In the genomic region with DNA sequence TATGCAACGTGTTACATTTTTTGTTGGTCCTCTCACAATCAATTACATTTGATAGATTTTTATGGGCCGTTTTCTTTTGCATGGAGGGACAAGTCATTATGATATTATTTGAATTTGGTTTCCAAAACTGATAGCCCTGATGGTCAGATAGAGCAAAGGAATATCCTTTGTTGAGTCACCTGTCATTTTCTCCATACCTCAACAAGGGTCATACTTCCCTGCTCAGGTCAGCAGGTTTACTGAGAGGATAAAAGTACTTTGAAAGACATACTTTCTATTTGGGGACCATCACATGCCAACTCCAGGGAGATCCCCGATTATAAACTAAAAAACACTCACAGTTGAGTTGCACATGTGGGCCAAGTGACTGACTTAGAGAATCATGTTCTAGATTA, we compare ENCODE assay signal across 21 cellular contexts.
DNase-seq lines count a peak whose midpoint lies in the region; ATAC-seq, FAIRE-seq and TF ChIP-seq lines count a peak whose summit lies in the region.
"Had no signal": no experiment of that assay in that cellular context is flagged by ENCODE, and none has a peak within 500 bp of the region (broad histone marks: within the 10 kb centered on the region; RNA-seq: fewer than 3 reads in every experiment).

No MANE protein-coding gene starts in this region.

- H3K27ac Mint-ChIP-seq in mesothelial cell of epicardium = peak overlapping the region; percentile 87
- no peak overlapping the region for H3K27ac Mint-ChIP-seq in activated CD4-positive, alpha-beta T cell treated with anti-CD3 and anti-CD28 coated beads, Interleukin-2, amount 10 ng/mL, durations not matched to agents 24 days and 14 days
- H3K27ac Mint-ChIP-seq in T-helper 2 cell treated with Interferon-gamma antibody and Interleukin-4, amounts not matched to agents 5 μg/mL and 100 μg/mL, for 36 hours = no peak overlapping the region
- H3K27ac Mint-ChIP-seq: activated CD4-positive, alpha-beta T cell treated with anti-CD3 and anti-CD28 coated beads for 36 hours; CD4-positive, alpha-beta T cell had no signal

- no peak for TF ChIP-seq RAD21 in A549 (conservative IDR thresholded peaks at IDR 0.05 in 1 of 2, IDR thresholded peaks at IDR 0.05 in 1 of 2)

- WGBS in A549 (ENCODE audit: missing lambda C conversion rate) = 7% methylated on average over 3 of the region's 3 CpGs
- WGBS in HUES64 = 86% methylated on average over 3 of the region's 3 CpGs

- peaks cover 3% of the 10 kb centered on the region for H3K9me3 Mint-ChIP-seq in mesothelial cell of epicardium
- peaks cover 20% of the 10 kb centered on the region for H3K9me3 Mint-ChIP-seq in activated CD4-positive, alpha-beta T cell treated with anti-CD3 and anti-CD28 coated beads, Interleukin-2, amount 10 ng/mL, durations not matched to agents 24 days and 14 days
- H3K9me3 Mint-ChIP-seq in T-helper 2 cell treated with Interferon-gamma antibody and Interleukin-4, amounts not matched to agents 5 μg/mL and 100 μg/mL, for 36 hours = peaks cover 3% of the 10 kb centered on the region
- H3K9me3 Mint-ChIP-seq: CD4-positive, alpha-beta T cell had no signal

- CTCF ChIA-PET in A549 (lab: Yijun Ruan, JAX) = interaction anchor here (1.1 to 1.4 kb wide), 5 partner anchors 18 to 283 kb away, joined by 3 to 7 read pairs (median 4); no protein-coding TSS in a partner anchor

- FAIRE-seq in A549 (lab: Jason Lieb, UNC) = no peak
- FAIRE-seq: colon had no signal

- peaks cover 64% of the 10 kb centered on the region for H3K4me1 ChIP-seq in A549
- peaks cover 31% of the 10 kb centered on the region for H3K4me1 ChIP-seq in HUES64 (ENCODE audit: insufficient read depth, low read length)
- H3K4me1 ChIP-seq: gastroesophageal sphincter had no signal

- peaks cover 29% of the 10 kb centered on the region for H3K36me3 Mint-ChIP-seq in mesothelial cell of epicardium
- H3K36me3 Mint-ChIP-seq in activated CD4-positive, alpha-beta T cell treated with anti-CD3 and anti-CD28 coated beads, Interleukin-2, amount 10 ng/mL, durations not matched to agents 24 days and 14 days (ENCODE audit: low read depth) = peaks cover 24% of the 10 kb centered on the region
- peaks cover 33% of the 10 kb centered on the region for H3K36me3 Mint-ChIP-seq in T-helper 2 cell treated with Interferon-gamma antibody and Interleukin-4, amounts not matched to agents 5 μg/mL and 100 μg/mL, for 36 hours (ENCODE audit: low read depth)

- intact Hi-C loops in activated CD4-positive, alpha-beta T cell treated with anti-CD3 and anti-CD28 coated beads, Interleukin-2, amount 10 ng/mL, durations not matched to agents 24 days and 14 days (cut with micrococcal nuclease) = no loop called here

- no peak for TF ChIP-seq EP300 in A549 (IDR thresholded peaks at IDR 0.05)

- peaks cover 28% of the 10 kb centered on the region for H3K4me1 Mint-ChIP-seq in mesothelial cell of epicardium
- peaks cover 21% of the 10 kb centered on the region for H3K4me1 Mint-ChIP-seq in activated CD4-positive, alpha-beta T cell treated with anti-CD3 and anti-CD28 coated beads, Interleukin-2, amount 10 ng/mL, durations not matched to agents 24 days and 14 days
- peaks cover 14% of the 10 kb centered on the region for H3K4me1 Mint-ChIP-seq in T-helper 2 cell treated with Interferon-gamma antibody and Interleukin-4, amounts not matched to agents 5 μg/mL and 100 μg/mL, for 36 hours (ENCODE audit: low read depth)

- peak overlapping the region; percentile 80 to 87 for H3K27ac ChIP-seq in A549
- H3K27ac ChIP-seq in HUES64 (ENCODE audit: low read depth, low read length) = peak overlapping the region; percentile 79
- H3K27ac ChIP-seq in brain microvascular endothelial cell = peak overlapping the region; percentile 94

- H3K27me3 Mint-ChIP-seq in mesothelial cell of epicardium (ENCODE audit: low read depth) = no peaks in the 10 kb centered on the region
- H3K27me3 Mint-ChIP-seq in activated CD4-positive, alpha-beta T cell treated with anti-CD3 and anti-CD28 coated beads, Interleukin-2, amount 10 ng/mL, durations not matched to agents 24 days and 14 days = peaks cover 13% of the 10 kb centered on the region
- peaks cover 18% of the 10 kb centered on the region for H3K27me3 Mint-ChIP-seq in T-helper 2 cell treated with Interferon-gamma antibody and Interleukin-4, amounts not matched to agents 5 μg/mL and 100 μg/mL, for 36 hours (ENCODE audit: low read depth)
- H3K27me3 Mint-ChIP-seq: natural killer cell treated with Interleukin-12 subunit alpha and Interleukin-12 subunit beta and Interleukin-15 and Interleukin-18, amount 100 ng/mL, for 72 hours had no signal

- TF ChIP-seq CTCF in A549 (IDR thresholded peaks at IDR 0.05) (no peak), brain microvascular endothelial cell (IDR thresholded peaks at IDR 0.05; ENCODE audit: low read depth, low read length, missing control alignments) (no peak), mesothelial cell of epicardium (IDR thresholded peaks at IDR 0.05; ENCODE audit: unreplicated experiment) (no peak)

- H3K36me3 ChIP-seq in HUES64 (ENCODE audit: insufficient read depth, low read length) (no peaks in the 10 kb centered on the region), brain microvascular endothelial cell (replicated peaks) (no peaks in the 10 kb centered on the region)
- H3K36me3 ChIP-seq: gastroesophageal sphincter had no signal

- peak overlapping the region; percentile 61 for H3K4me2 ChIP-seq in A549

- H3K9me3 ChIP-seq in A549 (peaks cover 4% of the 10 kb centered on the region), HUES64 (ENCODE audit: insufficient read depth, low read depth, low read length) (no peaks in the 10 kb centered on the region)
- H3K9me3 ChIP-seq: gastroesophageal sphincter had no signal

- H3K9ac ChIP-seq in HUES64 (ENCODE audit: low read depth, low read length) = peak overlapping the region; percentile 45; the same call in 1 of the 2 replicates

- no peak overlapping the region for H3K4me3 Mint-ChIP-seq in mesothelial cell of epicardium
- H3K4me3 Mint-ChIP-seq in activated CD4-positive, alpha-beta T cell treated with anti-CD3 and anti-CD28 coated beads, Interleukin-2, amount 10 ng/mL, durations not matched to agents 24 days and 14 days = no peak overlapping the region
- no peak overlapping the region for H3K4me3 Mint-ChIP-seq in T-helper 2 cell treated with Interferon-gamma antibody and Interleukin-4, amounts not matched to agents 5 μg/mL and 100 μg/mL, for 36 hours
- H3K4me3 Mint-ChIP-seq: activated CD4-positive, alpha-beta T cell treated with anti-CD3 and anti-CD28 coated beads for 36 hours; CD4-positive, alpha-beta T cell; natural killer cell treated with Interleukin-12 subunit alpha and Interleukin-12 subunit beta and Interleukin-15 and Interleukin-18, amount 100 ng/mL, for 72 hours had no signal

- H3K27me3 ChIP-seq in HUES64 (ENCODE audit: insufficient read depth, low read length) (no peaks in the 10 kb centered on the region), brain microvascular endothelial cell (replicated peaks) (no peaks in the 10 kb centered on the region)
- H3K27me3 ChIP-seq: gastroesophageal sphincter had no signal

- in situ Hi-C loops in brain microvascular endothelial cell (cut with HindIII; ENCODE audit: low pct_ligation_motif_present, low sequenced_read_pairs) = no loop called here

- ATAC-seq in A549 (peak in 1 of 2 experiments; percentile 3; a peak in 1 of 6 replicates), HG03571 (IDR thresholded peaks at IDR 0.05; ENCODE audit: unreplicated experiment) (no peak)
- ATAC-seq: activated CD4-positive, alpha-beta T cell treated with anti-CD3 and anti-CD28 coated beads for 36 hours had no signal

- TF ChIP-seq POLR2A in A549 (IDR thresholded peaks at IDR 0.05; ENCODE audit: low read length) = no peak

- DNase-seq in A549 (ENCODE audit: low read depth in 1 of 2, low spot score in 1 of 2) = no peak
- DNase-seq in brain microvascular endothelial cell = no peak
- DNase-seq in mesothelial cell of epicardium (ENCODE audit: low spot score in 2 of 2, unreplicated experiment in 2 of 2) = no peak
- DNase-seq in activated CD4-positive, alpha-beta T cell treated with anti-CD3 and anti-CD28 coated beads, Interleukin-2, amount 10 ng/mL, durations not matched to agents 24 days and 14 days = no peak
- no peak for DNase-seq in OCI-M2 (lab: John Stamatoyannopoulos, UW; ENCODE audit: unreplicated experiment)
- DNase-seq in T-helper 2 cell treated with Interferon-gamma antibody and Interleukin-4, amounts not matched to agents 5 μg/mL and 100 μg/mL, for 36 hours (ENCODE audit: low spot score) = no peak
- DNase-seq: activated CD8-positive, alpha-beta memory T cell treated with anti-CD3 and anti-CD28 coated beads, Interleukin-2, amount 50 U/mL, for 4 hours; activated gamma-delta T cell treated with Interleukin-2 at 50 U/mL for 16 hours; anterior cingulate cortex; CD4-positive, alpha-beta T cell; DND-41; NCI-H187 treated with DMSO at 0.1 percent for 48 hours; NK-92 treated with Interleukin-12 subunit alpha and Interleukin-12 subunit beta, amount 100 ng/mL, for 24 hours; SHP77 treated with DMSO at 0.1 percent for 48 hours had no signal

- H3K4me3 ChIP-seq in A549 (no peak overlapping the region), HUES64 (ENCODE audit: low read length) (no peak overlapping the region), brain microvascular endothelial cell (ENCODE audit: low read depth, low read length) (no peak overlapping the region)
- H3K4me3 ChIP-seq: gastroesophageal sphincter, lung had no signal

- POLR2A ChIA-PET in A549 (lab: Yijun Ruan, JAX) = interaction anchor here (0.5 to 1.3 kb wide), 2 partner anchors 18 to 30 kb away, joined by 3 to 4 read pairs; no protein-coding TSS in a partner anchor

TF ChIP-seq in A549, 52 proteins besides CTCF, POLR2A, EP300 and RAD21 (continues in another document):
- TF ChIP-seq TP53 (CRISPR knock-in tag; IDR thresholded peaks at IDR 0.05) (no peak), PHF8 (IDR thresholded peaks at IDR 0.05; ENCODE audit: borderline replicate concordance, low read depth) (no peak), JUN (IDR thresholded peaks at IDR 0.05) (no peak), CBX2 (IDR thresholded peaks at IDR 0.05; ENCODE audit: borderline replicate concordance, low read depth) (no peak), RFX5 (IDR thresholded peaks at IDR 0.05) (no peak), NFE2L2 (conservative IDR thresholded peaks at IDR 0.05; ENCODE audit: low read length) (no peak), MAZ (IDR thresholded peaks at IDR 0.05; ENCODE audit: borderline replicate concordance, low read depth, low read length) (no peak), CHD4 (IDR thresholded peaks at IDR 0.05; ENCODE audit: borderline replicate concordance) (no peak), RCOR1 (IDR thresholded peaks at IDR 0.05; ENCODE audit: low read depth, low read length) (no peak), BHLHE40 (IDR thresholded peaks at IDR 0.05; ENCODE audit: low read depth, low read length) (no peak), HDAC2 (IDR thresholded peaks at IDR 0.05) (no peak), HOXA7 (CRISPR knock-in tag; IDR thresholded peaks at IDR 0.05) (no peak), JUNB (IDR thresholded peaks at IDR 0.05) (no peak), EHMT2 (IDR thresholded peaks at IDR 0.05; ENCODE audit: low read depth) (no peak)
- TF ChIP-seq, protein P1, sequence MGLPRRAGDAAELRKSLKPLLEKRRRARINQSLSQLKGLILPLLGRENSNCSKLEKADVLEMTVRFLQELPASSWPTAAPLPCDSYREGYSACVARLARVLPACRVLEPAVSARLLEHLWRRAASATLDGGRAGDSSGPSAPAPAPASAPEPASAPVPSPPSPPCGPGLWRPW (IDR thresholded peaks at IDR 0.05) = no peak
